35 cellular contexts compared by ENCODE assay signal in genomic region chrX:152155766-152156310, GRCh38. TPM values are rescaled to one million over a fixed set of nuclear protein-coding genes. Genes with fewer than 3 reads are reported as not detected.
"Had no signal": no experiment of that assay in that cellular context is flagged by ENCODE, and none has a peak within 500 bp of the region (broad histone marks: within the 10 kb centered on the region; RNA-seq: fewer than 3 reads in every experiment).

No MANE protein-coding gene starts in this region.

- H3K27ac ChIP-seq: coronary artery, esophagus muscularis mucosa, heart right ventricle, ovary, psoas muscle, skin epidermis, spleen, thoracic aorta, vagina had no signal

- H3K4me1 ChIP-seq: esophagus muscularis mucosa, heart right ventricle, psoas muscle, spleen, vagina had no signal

- H3K4me3 Mint-ChIP-seq: immature natural killer cell; memory B cell; natural killer cell; stimulated activated naive B cell treated with anti-CD40 and anti-IgM and Interleukin-4, amounts not matched to agents 10 μg/mL and 1 μg/mL and 100 μg/mL, for 72 hours; stimulated activated naive CD8-positive, alpha-beta T cell treated with anti-CD3 and anti-CD28 coated beads, Interleukin-15, Interleukin-2, amounts not matched to agents 100 ng/mL and 50 ng/mL, for 24 hours had no signal

- H3K27ac Mint-ChIP-seq: immature natural killer cell; memory B cell; natural killer cell; stimulated activated naive B cell treated with anti-CD40 and anti-IgM and Interleukin-4, amounts not matched to agents 10 μg/mL and 1 μg/mL and 100 μg/mL, for 72 hours; stimulated activated naive CD8-positive, alpha-beta T cell treated with anti-CD3 and anti-CD28 coated beads, Interleukin-15, Interleukin-2, amounts not matched to agents 100 ng/mL and 50 ng/mL, for 24 hours had no signal

- H3K4me3 ChIP-seq: coronary artery, esophagus muscularis mucosa, heart right ventricle, lung, ovary, psoas muscle, skin epidermis, spleen, thoracic aorta, vagina had no signal

- H3K9me3 ChIP-seq: esophagus muscularis mucosa, heart right ventricle, ovary, psoas muscle, spleen, thoracic aorta, vagina had no signal

- H3K27me3 ChIP-seq: esophagus muscularis mucosa, heart right ventricle, ovary, spleen, vagina had no signal

- H3K4me1 Mint-ChIP-seq: immature natural killer cell; memory B cell; natural killer cell; stimulated activated naive B cell treated with anti-CD40 and anti-IgM and Interleukin-4, amounts not matched to agents 10 μg/mL and 1 μg/mL and 100 μg/mL, for 72 hours had no signal

- H3K36me3 ChIP-seq: esophagus muscularis mucosa, heart right ventricle, ovary, spleen, thoracic aorta, vagina had no signal

- H3K9me3 Mint-ChIP-seq: immature natural killer cell; memory B cell; stimulated activated naive B cell treated with anti-CD40 and anti-IgM and Interleukin-4, amounts not matched to agents 10 μg/mL and 1 μg/mL and 100 μg/mL, for 72 hours; stimulated activated naive CD8-positive, alpha-beta T cell treated with anti-CD3 and anti-CD28 coated beads, Interleukin-15, Interleukin-2, amounts not matched to agents 100 ng/mL and 50 ng/mL, for 24 hours had no signal

- H3K36me3 Mint-ChIP-seq: immature natural killer cell; memory B cell; natural killer cell; stimulated activated naive B cell treated with anti-CD40 and anti-IgM and Interleukin-4, amounts not matched to agents 10 μg/mL and 1 μg/mL and 100 μg/mL, for 72 hours had no signal

- DNase-seq: dermis blood vessel endothelial cell; effector memory CD4-positive, alpha-beta T cell; foreskin melanocyte; glutamatergic neuron; heart right ventricle; hypothalamus; immature natural killer cell; islet precursor cell; kidney glomerular epithelial cell; natural killer cell; occipital lobe; ovary; posterior cingulate gyrus; psoas muscle; right cardiac atrium; spleen; stimulated activated CD4-positive, alpha-beta T cell treated with anti-CD3 and anti-CD28 coated beads, Interleukin-4, amount 100 ng/mL, for 4 hours; stimulated activated naive B cell treated with anti-CD40 and anti-IgM and Interleukin-4, amounts not matched to agents 10 μg/mL and 1 μg/mL and 100 μg/mL, for 72 hours; trophoblast cell had no signal

- ATAC-seq: heart right ventricle; left lobe of liver; natural killer cell; psoas muscle; right cardiac atrium; stimulated activated naive B cell treated with anti-CD40 and anti-IgM and Interleukin-4, amounts not matched to agents 10 μg/mL and 1 μg/mL and 100 μg/mL, for 72 hours had no signal

- H3K27me3 Mint-ChIP-seq: memory B cell; stimulated activated naive B cell treated with anti-CD40 and anti-IgM and Interleukin-4, amounts not matched to agents 10 μg/mL and 1 μg/mL and 100 μg/mL, for 72 hours; stimulated activated naive CD8-positive, alpha-beta T cell treated with anti-CD3 and anti-CD28 coated beads, Interleukin-15, Interleukin-2, amounts not matched to agents 100 ng/mL and 50 ng/mL, for 24 hours had no signal

RNA-seq across cellular contexts. Expression of gene MAGEA10, which starts 17.5 kb away (rescaled TPM):
- total RNA-seq: dermis blood vessel endothelial cell, endothelial cell of umbilical vein, epithelial cell of proximal tubule, esophagus muscularis mucosa, fibroblast of lung, heart right ventricle, left lobe of liver, liver, lung, mononuclear cell, natural killer cell, occipital lobe, ovary, psoas muscle, renal cortical epithelial cell, right cardiac atrium, spleen, thoracic aorta, ureter, vagina had no signal
